In the genomic region with DNA sequence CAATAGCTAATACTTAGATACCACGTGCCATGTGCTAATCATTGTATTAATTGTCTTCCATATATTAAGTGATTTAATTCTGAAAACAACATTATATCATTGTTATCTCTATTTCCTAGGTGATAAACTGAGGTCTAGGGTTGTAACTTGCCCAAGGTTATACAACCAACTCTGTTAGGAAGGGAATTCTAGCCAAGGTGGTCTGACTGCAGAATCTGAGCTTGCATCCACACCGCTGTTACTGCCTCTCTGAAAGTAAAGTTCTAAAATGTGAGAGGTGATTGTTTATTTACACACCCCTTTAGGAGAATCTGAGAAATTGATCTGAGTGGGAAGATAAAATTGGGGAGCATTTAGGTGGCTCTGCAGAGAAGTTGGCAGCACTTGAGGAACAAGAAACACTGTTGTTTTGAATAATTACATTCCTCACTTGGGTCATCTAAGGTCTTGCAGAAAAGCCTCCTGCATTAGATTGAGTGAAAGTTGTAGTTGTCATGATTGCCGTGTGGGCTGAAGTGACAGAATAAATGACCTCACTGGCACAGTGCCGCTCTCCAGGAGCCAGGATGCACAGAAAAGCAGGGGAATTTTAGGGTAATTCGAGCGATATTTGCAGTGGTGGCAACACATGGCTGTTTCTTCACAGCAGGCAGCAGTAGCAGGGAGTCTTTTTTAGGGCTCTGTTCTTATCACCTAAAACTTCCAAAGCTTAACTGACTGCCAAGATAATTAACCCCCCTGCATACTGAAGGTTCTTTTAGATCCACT, we compare ENCODE assay signal across 1 cellular context.
A peak's percentile ranks its signal among the peaks of the same experiment; 100 is the strongest.
TF ChIP-seq lines count a peak whose summit lies in the region.

No MANE protein-coding gene starts in this region.

TF ChIP-seq in HEK293, 187 proteins besides CTCF, POLR2A, EP300 and RAD21 (continued from another document):
- TF ChIP-seq, protein P1, sequence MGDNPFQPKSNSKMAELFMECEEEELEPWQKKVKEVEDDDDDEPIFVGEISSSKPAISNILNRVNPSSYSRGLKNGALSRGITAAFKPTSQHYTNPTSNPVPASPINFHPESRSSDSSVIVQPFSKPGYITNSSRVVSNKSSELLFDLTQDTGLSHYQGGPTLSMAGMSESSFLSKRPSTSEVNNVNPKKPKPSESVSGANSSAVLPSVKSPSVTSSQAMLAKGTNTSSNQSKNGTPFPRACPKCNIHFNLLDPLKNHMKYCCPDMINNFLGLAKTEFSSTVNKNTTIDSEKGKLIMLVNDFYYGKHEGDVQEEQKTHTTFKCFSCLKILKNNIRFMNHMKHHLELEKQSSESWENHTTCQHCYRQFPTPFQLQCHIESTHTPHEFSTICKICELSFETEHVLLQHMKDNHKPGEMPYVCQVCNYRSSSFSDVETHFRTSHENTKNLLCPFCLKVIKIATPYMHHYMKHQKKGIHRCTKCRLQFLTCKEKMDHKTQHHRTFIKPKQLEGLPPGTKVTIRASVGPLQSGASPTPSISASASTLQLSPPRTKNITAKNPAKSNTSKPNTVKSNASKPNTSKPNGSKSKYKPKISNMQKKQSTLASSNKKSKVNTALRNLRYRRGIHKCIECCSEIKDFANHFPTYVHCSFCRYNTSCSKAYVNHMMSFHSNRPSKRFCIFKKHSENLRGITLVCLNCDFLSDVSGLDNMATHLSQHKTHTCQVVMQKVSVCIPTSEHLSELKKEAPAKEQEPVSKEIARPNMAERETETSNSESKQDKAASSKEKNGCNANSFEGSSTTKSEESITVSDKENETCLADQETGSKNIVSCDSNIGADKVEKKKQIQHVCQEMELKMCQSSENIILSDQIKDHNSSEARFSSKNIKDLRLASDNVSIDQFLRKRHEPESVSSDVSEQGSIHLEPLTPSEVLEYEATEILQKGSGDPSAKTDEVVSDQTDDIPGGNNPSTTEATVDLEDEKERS (tag by site-specific recombination; IDR thresholded peaks at IDR 0.05) = 0 out of 2 replicates have a peak, but pooled peaks have one; percentile 13
- TF ChIP-seq ZNF23 (tag by site-specific recombination; IDR thresholded peaks at IDR 0.05; ENCODE audit: borderline replicate concordance) (no peak), ZNF184 (tag by site-specific recombination; IDR thresholded peaks at IDR 0.05) (no peak), FEZF1 (tag by site-specific recombination; IDR thresholded peaks at IDR 0.05) (peak; percentile 49), ZFHX2 (tag by site-specific recombination; conservative IDR thresholded peaks at IDR 0.05) (peak; percentile 39; the same call in 1 of the 2 replicates), ZNF423 (tag by site-specific recombination; IDR thresholded peaks at IDR 0.05) (peak; percentile 50; the same call in 1 of the 2 replicates), TCF7L2 (IDR thresholded peaks at IDR 0.05; ENCODE audit: borderline replicate concordance, low read depth, low read length) (peak; percentile 64; the same call in 1 of the 2 replicates), ZBTB17 (tag by site-specific recombination; IDR thresholded peaks at IDR 0.05) (peak; percentile 55), SCRT2 (tag by site-specific recombination; IDR thresholded peaks at IDR 0.05) (no peak), ZNF747 (tag by site-specific recombination; IDR thresholded peaks at IDR 0.05) (no peak), ZNF10 (tag by site-specific recombination; IDR thresholded peaks at IDR 0.05) (no peak), OVOL3 (tag by site-specific recombination; IDR thresholded peaks at IDR 0.05) (no peak), OSR2 (tag by site-specific recombination; IDR thresholded peaks at IDR 0.05) (peak; percentile 78), ZNF48 (tag by site-specific recombination; IDR thresholded peaks at IDR 0.05) (no peak), ZNF530 (tag by site-specific recombination; IDR thresholded peaks at IDR 0.05; ENCODE audit: low read depth) (no peak), ZNF660 (tag by site-specific recombination; IDR thresholded peaks at IDR 0.05) (0 out of 2 replicates have a peak, but pooled peaks have one; percentile 36)
- TF ChIP-seq, protein P2, sequence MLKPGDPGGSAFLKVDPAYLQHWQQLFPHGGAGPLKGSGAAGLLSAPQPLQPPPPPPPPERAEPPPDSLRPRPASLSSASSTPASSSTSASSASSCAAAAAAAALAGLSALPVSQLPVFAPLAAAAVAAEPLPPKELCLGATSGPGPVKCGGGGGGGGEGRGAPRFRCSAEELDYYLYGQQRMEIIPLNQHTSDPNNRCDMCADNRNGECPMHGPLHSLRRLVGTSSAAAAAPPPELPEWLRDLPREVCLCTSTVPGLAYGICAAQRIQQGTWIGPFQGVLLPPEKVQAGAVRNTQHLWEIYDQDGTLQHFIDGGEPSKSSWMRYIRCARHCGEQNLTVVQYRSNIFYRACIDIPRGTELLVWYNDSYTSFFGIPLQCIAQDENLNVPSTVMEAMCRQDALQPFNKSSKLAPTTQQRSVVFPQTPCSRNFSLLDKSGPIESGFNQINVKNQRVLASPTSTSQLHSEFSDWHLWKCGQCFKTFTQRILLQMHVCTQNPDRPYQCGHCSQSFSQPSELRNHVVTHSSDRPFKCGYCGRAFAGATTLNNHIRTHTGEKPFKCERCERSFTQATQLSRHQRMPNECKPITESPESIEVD (tag by site-specific recombination; IDR thresholded peaks at IDR 0.05) = peak; percentile 16; the same call in 1 of the 2 replicates
- TF ChIP-seq, protein P3, sequence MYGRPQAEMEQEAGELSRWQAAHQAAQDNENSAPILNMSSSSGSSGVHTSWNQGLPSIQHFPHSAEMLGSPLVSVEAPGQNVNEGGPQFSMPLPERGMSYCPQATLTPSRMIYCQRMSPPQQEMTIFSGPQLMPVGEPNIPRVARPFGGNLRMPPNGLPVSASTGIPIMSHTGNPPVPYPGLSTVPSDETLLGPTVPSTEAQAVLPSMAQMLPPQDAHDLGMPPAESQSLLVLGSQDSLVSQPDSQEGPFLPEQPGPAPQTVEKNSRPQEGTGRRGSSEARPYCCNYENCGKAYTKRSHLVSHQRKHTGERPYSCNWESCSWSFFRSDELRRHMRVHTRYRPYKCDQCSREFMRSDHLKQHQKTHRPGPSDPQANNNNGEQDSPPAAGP (tag by site-specific recombination; IDR thresholded peaks at IDR 0.05) = no peak
